Comparison of ENCODE assay signal across 1 cellular context in the genomic region with DNA sequence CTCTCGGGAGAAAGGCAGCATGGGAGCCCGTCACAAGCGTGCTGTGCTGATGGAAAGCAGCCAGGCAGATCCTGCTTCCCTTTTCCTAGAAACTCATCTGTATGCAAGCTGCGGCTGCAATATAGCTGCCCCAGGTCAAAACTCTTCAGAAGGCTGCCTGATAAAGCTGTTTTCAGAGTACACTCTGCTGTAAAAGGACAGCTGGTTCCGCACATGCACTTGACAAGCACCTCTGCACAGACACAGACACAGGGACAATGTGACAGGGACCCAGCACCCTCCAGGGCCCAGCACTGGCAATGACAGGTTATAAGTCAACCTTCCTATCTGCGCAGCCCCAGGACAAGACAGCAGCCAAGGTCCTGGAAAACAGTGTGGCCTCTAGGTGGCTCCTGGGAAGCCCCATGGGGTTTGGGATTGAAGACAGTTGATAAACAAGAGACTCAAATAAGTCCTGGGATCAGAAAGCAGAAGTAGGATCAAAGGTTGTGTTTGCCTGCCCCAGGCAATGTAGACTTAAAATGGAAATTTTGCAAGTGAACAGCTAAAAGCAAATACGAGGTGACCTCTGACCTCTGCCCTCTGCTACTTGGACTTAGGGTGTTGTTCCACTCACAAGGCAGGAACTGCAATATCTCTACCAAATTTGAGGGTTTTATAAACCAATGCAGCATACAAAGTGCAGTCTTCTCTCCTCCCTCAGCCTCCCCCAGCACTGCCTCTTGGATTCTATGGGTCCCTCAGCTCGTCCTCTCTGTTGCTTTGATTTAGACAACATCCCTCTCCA.
TF ChIP-seq lines count a peak whose summit lies in the region.

No MANE protein-coding gene starts in this region.

TF ChIP-seq in HepG2, 621 proteins besides CTCF, POLR2A, EP300 and RAD21 (continued from another document and continues in another):
- TF ChIP-seq, protein P1, sequence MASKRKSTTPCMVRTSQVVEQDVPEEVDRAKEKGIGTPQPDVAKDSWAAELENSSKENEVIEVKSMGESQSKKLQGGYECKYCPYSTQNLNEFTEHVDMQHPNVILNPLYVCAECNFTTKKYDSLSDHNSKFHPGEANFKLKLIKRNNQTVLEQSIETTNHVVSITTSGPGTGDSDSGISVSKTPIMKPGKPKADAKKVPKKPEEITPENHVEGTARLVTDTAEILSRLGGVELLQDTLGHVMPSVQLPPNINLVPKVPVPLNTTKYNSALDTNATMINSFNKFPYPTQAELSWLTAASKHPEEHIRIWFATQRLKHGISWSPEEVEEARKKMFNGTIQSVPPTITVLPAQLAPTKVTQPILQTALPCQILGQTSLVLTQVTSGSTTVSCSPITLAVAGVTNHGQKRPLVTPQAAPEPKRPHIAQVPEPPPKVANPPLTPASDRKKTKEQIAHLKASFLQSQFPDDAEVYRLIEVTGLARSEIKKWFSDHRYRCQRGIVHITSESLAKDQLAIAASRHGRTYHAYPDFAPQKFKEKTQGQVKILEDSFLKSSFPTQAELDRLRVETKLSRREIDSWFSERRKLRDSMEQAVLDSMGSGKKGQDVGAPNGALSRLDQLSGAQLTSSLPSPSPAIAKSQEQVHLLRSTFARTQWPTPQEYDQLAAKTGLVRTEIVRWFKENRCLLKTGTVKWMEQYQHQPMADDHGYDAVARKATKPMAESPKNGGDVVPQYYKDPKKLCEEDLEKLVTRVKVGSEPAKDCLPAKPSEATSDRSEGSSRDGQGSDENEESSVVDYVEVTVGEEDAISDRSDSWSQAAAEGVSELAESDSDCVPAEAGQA (IDR thresholded peaks at IDR 0.05; ENCODE audit: low read depth), result 0 out of 2 replicates have a peak, but pooled peaks have one; percentile 12
- TF ChIP-seq, protein P1 (CRISPR knock-in tag; IDR thresholded peaks at IDR 0.05; ENCODE audit: borderline replicate concordance), result no peak
- TF ChIP-seq MAF1 (CRISPR knock-in tag; IDR thresholded peaks at IDR 0.05; ENCODE audit: borderline replicate concordance) (no peak), SMAD1 (CRISPR knock-in tag; IDR thresholded peaks at IDR 0.05; ENCODE audit: borderline replicate concordance, low read depth) (no peak; the same call in 1 of the 2 replicates), NONO (IDR thresholded peaks at IDR 0.05) (no peak), NONO (CRISPR knock-in tag; conservative IDR thresholded peaks at IDR 0.05) (no peak), ZNF839 (CRISPR knock-in tag; IDR thresholded peaks at IDR 0.05; ENCODE audit: borderline replicate concordance) (no peak), ZBTB21 (CRISPR knock-in tag; IDR thresholded peaks at IDR 0.05) (peak; percentile 39; the same call in 1 of the 2 replicates), ZBTB7A (CRISPR knock-in tag; IDR thresholded peaks at IDR 0.05) (0 out of 2 replicates have a peak, but pooled peaks have one; percentile 60), ZNF747 (CRISPR knock-in tag; IDR thresholded peaks at IDR 0.05; ENCODE audit: borderline replicate concordance) (peak; percentile 86), HMG20B (CRISPR knock-in tag; conservative IDR thresholded peaks at IDR 0.05) (peak; percentile 92), MED13 (CRISPR knock-in tag; IDR thresholded peaks at IDR 0.05) (0 out of 2 replicates have a peak, but pooled peaks have one; percentile 28), XBP1 (CRISPR knock-in tag; IDR thresholded peaks at IDR 0.05) (no peak), HNRNPUL1 (IDR thresholded peaks at IDR 0.05; ENCODE audit: low read depth, low read length) (no peak), ZNF263 (CRISPR knock-in tag; IDR thresholded peaks at IDR 0.05) (peak; percentile 41; the same call in 1 of the 2 replicates), ZKSCAN5 (CRISPR knock-in tag; IDR thresholded peaks at IDR 0.05) (no peak), ZNF3 (CRISPR knock-in tag; IDR thresholded peaks at IDR 0.05) (no peak), ZNF850 (CRISPR knock-in tag; conservative IDR thresholded peaks at IDR 0.05) (no peak), SRSF4 (IDR thresholded peaks at IDR 0.05; ENCODE audit: low read depth, low read length, poor library complexity, severe bottlenecking) (no peak), RNF2 (conservative IDR thresholded peaks at IDR 0.05; ENCODE audit: low read depth) (no peak), TAF15 (IDR thresholded peaks at IDR 0.05; ENCODE audit: low read depth, low read length, poor library complexity, severe bottlenecking) (no peak), ZNF235 (CRISPR knock-in tag; IDR thresholded peaks at IDR 0.05; ENCODE audit: borderline replicate concordance) (no peak), NR2F2 (IDR thresholded peaks at IDR 0.05; ENCODE audit: borderline replicate concordance, low read depth) (peak; percentile 100), ZNF20 (CRISPR knock-in tag; IDR thresholded peaks at IDR 0.05) (no peak), ZNF567 (CRISPR knock-in tag; IDR thresholded peaks at IDR 0.05; ENCODE audit: borderline replicate concordance) (no peak), TCF7L2 (IDR thresholded peaks at IDR 0.05; ENCODE audit: low read depth, low read length) (no peak), ZNF619 (CRISPR knock-in tag; IDR thresholded peaks at IDR 0.05) (no peak), ZFAT (CRISPR knock-in tag; conservative IDR thresholded peaks at IDR 0.05) (no peak), DNMT1 (CRISPR knock-in tag; IDR thresholded peaks at IDR 0.05) (no peak), FOXO1 (CRISPR knock-in tag; IDR thresholded peaks at IDR 0.05) (peak; percentile 97), YEATS2 (CRISPR knock-in tag; IDR thresholded peaks at IDR 0.05; ENCODE audit: borderline replicate concordance) (0 out of 2 replicates have a peak, but pooled peaks have one; percentile 74), SALL1 (CRISPR knock-in tag; IDR thresholded peaks at IDR 0.05) (peak; percentile 94)
- TF ChIP-seq, protein P2, sequence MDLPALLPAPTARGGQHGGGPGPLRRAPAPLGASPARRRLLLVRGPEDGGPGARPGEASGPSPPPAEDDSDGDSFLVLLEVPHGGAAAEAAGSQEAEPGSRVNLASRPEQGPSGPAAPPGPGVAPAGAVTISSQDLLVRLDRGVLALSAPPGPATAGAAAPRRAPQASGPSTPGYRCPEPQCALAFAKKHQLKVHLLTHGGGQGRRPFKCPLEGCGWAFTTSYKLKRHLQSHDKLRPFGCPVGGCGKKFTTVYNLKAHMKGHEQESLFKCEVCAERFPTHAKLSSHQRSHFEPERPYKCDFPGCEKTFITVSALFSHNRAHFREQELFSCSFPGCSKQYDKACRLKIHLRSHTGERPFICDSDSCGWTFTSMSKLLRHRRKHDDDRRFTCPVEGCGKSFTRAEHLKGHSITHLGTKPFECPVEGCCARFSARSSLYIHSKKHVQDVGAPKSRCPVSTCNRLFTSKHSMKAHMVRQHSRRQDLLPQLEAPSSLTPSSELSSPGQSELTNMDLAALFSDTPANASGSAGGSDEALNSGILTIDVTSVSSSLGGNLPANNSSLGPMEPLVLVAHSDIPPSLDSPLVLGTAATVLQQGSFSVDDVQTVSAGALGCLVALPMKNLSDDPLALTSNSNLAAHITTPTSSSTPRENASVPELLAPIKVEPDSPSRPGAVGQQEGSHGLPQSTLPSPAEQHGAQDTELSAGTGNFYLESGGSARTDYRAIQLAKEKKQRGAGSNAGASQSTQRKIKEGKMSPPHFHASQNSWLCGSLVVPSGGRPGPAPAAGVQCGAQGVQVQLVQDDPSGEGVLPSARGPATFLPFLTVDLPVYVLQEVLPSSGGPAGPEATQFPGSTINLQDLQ (CRISPR knock-in tag; IDR thresholded peaks at IDR 0.05), result 0 out of 2 replicates have a peak, but pooled peaks have one; percentile 69
- TF ChIP-seq, protein P3, sequence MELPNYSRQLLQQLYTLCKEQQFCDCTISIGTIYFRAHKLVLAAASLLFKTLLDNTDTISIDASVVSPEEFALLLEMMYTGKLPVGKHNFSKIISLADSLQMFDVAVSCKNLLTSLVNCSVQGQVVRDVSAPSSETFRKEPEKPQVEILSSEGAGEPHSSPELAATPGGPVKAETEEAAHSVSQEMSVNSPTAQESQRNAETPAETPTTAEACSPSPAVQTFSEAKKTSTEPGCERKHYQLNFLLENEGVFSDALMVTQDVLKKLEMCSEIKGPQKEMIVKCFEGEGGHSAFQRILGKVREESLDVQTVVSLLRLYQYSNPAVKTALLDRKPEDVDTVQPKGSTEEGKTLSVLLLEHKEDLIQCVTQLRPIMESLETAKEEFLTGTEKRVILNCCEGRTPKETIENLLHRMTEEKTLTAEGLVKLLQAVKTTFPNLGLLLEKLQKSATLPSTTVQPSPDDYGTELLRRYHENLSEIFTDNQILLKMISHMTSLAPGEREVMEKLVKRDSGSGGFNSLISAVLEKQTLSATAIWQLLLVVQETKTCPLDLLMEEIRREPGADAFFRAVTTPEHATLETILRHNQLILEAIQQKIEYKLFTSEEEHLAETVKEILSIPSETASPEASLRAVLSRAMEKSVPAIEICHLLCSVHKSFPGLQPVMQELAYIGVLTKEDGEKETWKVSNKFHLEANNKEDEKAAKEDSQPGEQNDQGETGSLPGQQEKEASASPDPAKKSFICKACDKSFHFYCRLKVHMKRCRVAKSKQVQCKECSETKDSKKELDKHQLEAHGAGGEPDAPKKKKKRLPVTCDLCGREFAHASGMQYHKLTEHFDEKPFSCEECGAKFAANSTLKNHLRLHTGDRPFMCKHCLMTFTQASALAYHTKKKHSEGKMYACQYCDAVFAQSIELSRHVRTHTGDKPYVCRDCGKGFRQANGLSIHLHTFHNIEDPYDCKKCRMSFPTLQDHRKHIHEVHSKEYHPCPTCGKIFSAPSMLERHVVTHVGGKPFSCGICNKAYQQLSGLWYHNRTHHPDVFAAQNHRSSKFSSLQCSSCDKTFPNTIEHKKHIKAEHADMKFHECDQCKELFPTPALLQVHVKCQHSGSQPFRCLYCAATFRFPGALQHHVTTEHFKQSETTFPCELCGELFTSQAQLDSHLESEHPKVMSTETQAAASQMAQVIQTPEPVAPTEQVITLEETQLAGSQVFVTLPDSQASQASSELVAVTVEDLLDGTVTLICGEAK (IDR thresholded peaks at IDR 0.05), result no peak
- TF ChIP-seq, protein P3 (CRISPR knock-in tag; IDR thresholded peaks at IDR 0.05), result no peak; the same call in 1 of the 2 replicates
- TF ChIP-seq, protein P4, sequence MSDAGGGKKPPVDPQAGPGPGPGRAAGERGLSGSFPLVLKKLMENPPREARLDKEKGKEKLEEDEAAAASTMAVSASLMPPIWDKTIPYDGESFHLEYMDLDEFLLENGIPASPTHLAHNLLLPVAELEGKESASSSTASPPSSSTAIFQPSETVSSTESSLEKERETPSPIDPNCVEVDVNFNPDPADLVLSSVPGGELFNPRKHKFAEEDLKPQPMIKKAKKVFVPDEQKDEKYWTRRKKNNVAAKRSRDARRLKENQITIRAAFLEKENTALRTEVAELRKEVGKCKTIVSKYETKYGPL (CRISPR knock-in tag; IDR thresholded peaks at IDR 0.05), result no peak
- TF ChIP-seq, protein P5, sequence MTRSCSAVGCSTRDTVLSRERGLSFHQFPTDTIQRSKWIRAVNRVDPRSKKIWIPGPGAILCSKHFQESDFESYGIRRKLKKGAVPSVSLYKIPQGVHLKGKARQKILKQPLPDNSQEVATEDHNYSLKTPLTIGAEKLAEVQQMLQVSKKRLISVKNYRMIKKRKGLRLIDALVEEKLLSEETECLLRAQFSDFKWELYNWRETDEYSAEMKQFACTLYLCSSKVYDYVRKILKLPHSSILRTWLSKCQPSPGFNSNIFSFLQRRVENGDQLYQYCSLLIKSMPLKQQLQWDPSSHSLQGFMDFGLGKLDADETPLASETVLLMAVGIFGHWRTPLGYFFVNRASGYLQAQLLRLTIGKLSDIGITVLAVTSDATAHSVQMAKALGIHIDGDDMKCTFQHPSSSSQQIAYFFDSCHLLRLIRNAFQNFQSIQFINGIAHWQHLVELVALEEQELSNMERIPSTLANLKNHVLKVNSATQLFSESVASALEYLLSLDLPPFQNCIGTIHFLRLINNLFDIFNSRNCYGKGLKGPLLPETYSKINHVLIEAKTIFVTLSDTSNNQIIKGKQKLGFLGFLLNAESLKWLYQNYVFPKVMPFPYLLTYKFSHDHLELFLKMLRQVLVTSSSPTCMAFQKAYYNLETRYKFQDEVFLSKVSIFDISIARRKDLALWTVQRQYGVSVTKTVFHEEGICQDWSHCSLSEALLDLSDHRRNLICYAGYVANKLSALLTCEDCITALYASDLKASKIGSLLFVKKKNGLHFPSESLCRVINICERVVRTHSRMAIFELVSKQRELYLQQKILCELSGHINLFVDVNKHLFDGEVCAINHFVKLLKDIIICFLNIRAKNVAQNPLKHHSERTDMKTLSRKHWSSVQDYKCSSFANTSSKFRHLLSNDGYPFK (CRISPR knock-in tag; IDR thresholded peaks at IDR 0.05; ENCODE audit: borderline replicate concordance), result no peak
